In genomic region chrX:49878128-49878833, GRCh38 we compare ENCODE assay signal across 11 cellular contexts. TPM values are rescaled to one million over a fixed set of nuclear protein-coding genes. Genes with fewer than 3 reads are reported as not detected.
A peak's percentile ranks its signal among the peaks of the same experiment; 100 is the strongest.
DNase-seq lines count a peak whose midpoint lies in the region; ATAC-seq, FAIRE-seq and TF ChIP-seq lines count a peak whose summit lies in the region.
"Had no signal": no experiment of that assay in that cellular context is flagged by ENCODE, and none has a peak within 500 bp of the region (broad histone marks: within the 10 kb centered on the region; RNA-seq: fewer than 3 reads in every experiment).

No MANE protein-coding gene starts in this region.

- H3K9ac ChIP-seq in kidney (ENCODE audit: low read length in 2 of 2) = peak overlapping the region in 1 of 2 donors; percentile 46

- DNase-seq in DMS53 (lab: John Stamatoyannopoulos, UW) (peak; percentile 50), DMS53 treated with DMSO at 0.1 percent for 48 hours (lab: John Stamatoyannopoulos, UW; ENCODE audit: unreplicated experiment) (no peak), astrocyte of the hippocampus (ENCODE audit: low read depth, low spot score) (peak; percentile 18), kidney (peak; percentile 74), substantia nigra (lab: John Stamatoyannopoulos, UW) (peak in 16 of 49 donors; percentile 12 to 60 (median 30))
- no peak for DNase-seq in stimulated activated CD4-positive, alpha-beta T cell treated with anti-CD3 and anti-CD28 coated beads, Interleukin-12 subunit alpha, Interleukin-12 subunit beta, amount 100 ng/mL, for 4 hours
- DNase-seq in central memory CD4-positive, alpha-beta T cell = no peak

- TF ChIP-seq CTCF in kidney (IDR thresholded peaks at IDR 0.05; ENCODE audit: borderline replicate concordance, extremely low read depth, insufficient read depth) = no peak

- H3K27ac ChIP-seq in kidney (ENCODE audit: low read depth in 2 of 2, low read length in 2 of 2) (peak overlapping the region; percentile 83 to 85), substantia nigra (ENCODE audit: low read depth, low read length, poor library complexity, severe bottlenecking) (peak overlapping the region; percentile 82)

- H3K9me3 ChIP-seq in kidney (ENCODE audit: control insufficient read depth in 1 of 2, low read length in 2 of 2) = no peaks in the 10 kb centered on the region
- H3K9me3 ChIP-seq: mucosa of descending colon had no signal

- intact Hi-C loops in kidney (cut with DNase I) = no loop called here

- no peak for ATAC-seq in GM19395 (IDR thresholded peaks at IDR 0.05; ENCODE audit: unreplicated experiment)

- peak overlapping the region; percentile 65 to 68 for H3K4me3 ChIP-seq in kidney (ENCODE audit: low read length in 2 of 2)

- H3K36me3 ChIP-seq in kidney (ENCODE audit: control insufficient read depth in 1 of 2, insufficient read depth in 2 of 2, low read length in 2 of 2) = no peaks in the 10 kb centered on the region

- peaks cover 0 to 5% of the 10 kb centered on the region in 2 donors for H3K4me1 ChIP-seq in kidney (ENCODE audit: control insufficient read depth in 1 of 2, insufficient read depth in 1 of 2, low read depth in 1 of 2, low read length in 2 of 2)

- FAIRE-seq in kidney (lab: Jason Lieb, UNC) = no peak
- FAIRE-seq: A204.1 had no signal

RNA-seq across cellular contexts. Expression of gene USP27X, which starts 1.0 kb away (rescaled TPM):
- total RNA-seq in kidney = 4.3 TPM
- 3.3 TPM for polyA plus RNA-seq in kidney (ENCODE audit: insufficient read depth, low read depth, low replicate concordance)

RNA-seq across cellular contexts. Expression of gene CLCN5, which starts 44.1 kb away (rescaled TPM):
- total RNA-seq in kidney = 29.7 TPM
- polyA plus RNA-seq in kidney (ENCODE audit: insufficient read depth, low read depth, low replicate concordance) = 21.1 TPM

RNA-seq across cellular contexts. Expression of gene PAGE4, which starts 49.2 kb away (rescaled TPM):
- total RNA-seq in kidney = not detected
- not detected for polyA plus RNA-seq in kidney (ENCODE audit: insufficient read depth, low read depth, low replicate concordance)
- total RNA-seq: M059J, mucosa of descending colon had no signal

Comparison
In these comparisons a context has a peak if more than half of its experiments do, and no peak if none do; other contexts are left out.
1. DNase-seq: peak in DMS53 (single experiment), astrocyte of the hippocampus (single experiment) and kidney (single experiment); none in DMS53 treated with DMSO at 0.1 percent for 48 hours (single experiment), stimulated activated CD4-positive, alpha-beta T cell treated with anti-CD3 and anti-CD28 coated beads, Interleukin-12 subunit alpha, Interleukin-12 subunit beta, amount 100 ng/mL, for 4 hours (single experiment) and central memory CD4-positive, alpha-beta T cell (single experiment).